In the genomic region with DNA sequence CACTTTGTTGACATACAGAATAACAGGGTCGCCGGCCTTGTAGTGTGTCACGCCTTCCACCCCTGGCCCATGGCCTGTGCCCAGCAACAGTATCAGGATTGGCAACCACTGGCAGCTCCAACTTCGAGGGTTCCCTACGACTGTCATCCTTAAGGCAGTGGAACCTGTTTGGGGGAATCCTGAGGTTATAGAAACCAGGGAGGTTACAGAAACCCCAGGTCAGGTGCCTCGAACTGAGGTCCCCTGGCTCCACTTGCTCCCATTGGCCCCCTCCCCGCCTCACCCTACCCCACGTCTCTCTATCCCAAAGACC, we compare ENCODE assay signal across 7 cellular contexts. TPM values are rescaled to one million over a fixed set of nuclear protein-coding genes. Genes with fewer than 3 reads are reported as not detected.
DNase-seq lines count a peak whose midpoint lies in the region; FAIRE-seq and TF ChIP-seq lines count a peak whose summit lies in the region.

No MANE protein-coding gene starts in this region.

- intact Hi-C loops in adrenal gland (cut with DNase I) (no loop called here), kidney (cut with DNase I) (no loop called here)

- peak overlapping the region; percentile 99 for H3K27ac Mint-ChIP-seq in IgD-negative memory B cell

- no peak for DNase-seq in adrenal gland
- no peak for DNase-seq in kidney
- no peak for DNase-seq in activated CD8-positive, alpha-beta memory T cell treated with anti-CD3 and anti-CD28 coated beads for 24 hours
- DNase-seq in NCI-H526 treated with DMSO at 0.1 percent for 48 hours (lab: John Stamatoyannopoulos, UW) = no peak
- no peak for DNase-seq in NCI-H1436 treated with DMSO at 0.1 percent for 48 hours (lab: John Stamatoyannopoulos, UW)

- WGBS in adrenal gland, 4 donors = 45 to 52% (median 48%) methylated on average over 3 to 8 of the region's 8 CpGs

- no peaks in the 10 kb centered on the region for H3K9me3 Mint-ChIP-seq in IgD-negative memory B cell

- H3K27me3 ChIP-seq in adrenal gland = no peaks in the 10 kb centered on the region
- H3K27me3 ChIP-seq in subcutaneous abdominal adipose tissue (ENCODE audit: control insufficient read depth in 5 of 5, insufficient read depth in 4 of 5, low read length in 5 of 5) = no peaks in the 10 kb centered on the region

- peak overlapping the region; percentile 93 to 97 (median 96) for H3K4me3 Mint-ChIP-seq in IgD-negative memory B cell

- H3K36me3 Mint-ChIP-seq in IgD-negative memory B cell = no peaks in the 10 kb centered on the region

- H3K4me3 ChIP-seq in adrenal gland = peak overlapping the region; percentile 81 to 97 (median 84)
- peak overlapping the region; percentile 74 to 78 for H3K4me3 ChIP-seq in kidney (ENCODE audit: low read length in 2 of 2)
- H3K4me3 ChIP-seq in subcutaneous abdominal adipose tissue (ENCODE audit: low read depth in 1 of 5, low read length in 5 of 5) = peak overlapping the region; percentile 84 to 95 (median 89)

- peaks cover 16 to 30% of the 10 kb centered on the region in 2 donors for H3K4me1 ChIP-seq in adrenal gland (replicated peaks in 1 of 2)
- H3K4me1 ChIP-seq in kidney (ENCODE audit: control insufficient read depth in 1 of 2, insufficient read depth in 1 of 2, low read depth in 1 of 2, low read length in 2 of 2) = peaks cover 11 to 13% of the 10 kb centered on the region in 2 donors
- peaks cover 9 to 29% (median 24%) of the 10 kb centered on the region in 5 donors for H3K4me1 ChIP-seq in subcutaneous abdominal adipose tissue (ENCODE audit: control insufficient read depth in 5 of 5, insufficient read depth in 5 of 5, low read length in 5 of 5)

- peak overlapping the region; percentile 80 to 99 (median 96) for H3K27ac ChIP-seq in adrenal gland
- H3K27ac ChIP-seq in kidney (ENCODE audit: low read depth in 2 of 2, low read length in 2 of 2) = peak overlapping the region; percentile 94 to 99
- H3K27ac ChIP-seq in subcutaneous abdominal adipose tissue (ENCODE audit: low read depth, low read length) = peak overlapping the region; percentile 95

- H3K9me3 ChIP-seq in adrenal gland (replicated peaks in 1 of 3) (no peaks in the 10 kb centered on the region), kidney (ENCODE audit: control insufficient read depth in 1 of 2, low read length in 2 of 2) (no peaks in the 10 kb centered on the region), subcutaneous abdominal adipose tissue (ENCODE audit: control insufficient read depth in 5 of 5, low read length in 5 of 5) (no peaks in the 10 kb centered on the region)

- H3K27me3 Mint-ChIP-seq in IgD-negative memory B cell = no peaks in the 10 kb centered on the region

- H3K36me3 ChIP-seq in adrenal gland (replicated peaks in 1 of 2) (peaks cover 0 to 27% of the 10 kb centered on the region in 2 donors), kidney (ENCODE audit: control insufficient read depth in 1 of 2, insufficient read depth in 2 of 2, low read length in 2 of 2) (peaks cover 10 to 21% of the 10 kb centered on the region in 2 donors), subcutaneous abdominal adipose tissue (ENCODE audit: control insufficient read depth in 5 of 5, insufficient read depth in 5 of 5, low read length in 5 of 5) (peaks cover 5 to 32% (median 21%) of the 10 kb centered on the region in 5 donors)

- no peak for TF ChIP-seq POLR2A in adrenal gland (IDR thresholded peaks at IDR 0.05)

- peaks cover 30 to 32% (median 31%) of the 10 kb centered on the region in 3 donors for H3K4me1 Mint-ChIP-seq in IgD-negative memory B cell

- TF ChIP-seq CTCF in adrenal gland (IDR thresholded peaks at IDR 0.05) (no peak), kidney (IDR thresholded peaks at IDR 0.05; ENCODE audit: borderline replicate concordance, extremely low read depth, insufficient read depth) (no peak)

- no peak for FAIRE-seq in kidney (lab: Jason Lieb, UNC)

- H3K9ac ChIP-seq in kidney (ENCODE audit: low read length in 2 of 2) = peak overlapping the region; percentile 95 to 98
- H3K9ac ChIP-seq in subcutaneous abdominal adipose tissue (ENCODE audit: low read length in 5 of 5) = peak overlapping the region; percentile 84 to 96 (median 95)

RNA-seq across cellular contexts. Expression of a gene that starts 0.4 kb away (rescaled TPM):
- polyA plus RNA-seq in IgD-negative memory B cell (25.1 TPM), adrenal gland (10 to 100 TPM; 43.7 to 67.2 (median 56.1) TPM), kidney (ENCODE audit: insufficient read depth, low read depth, low replicate concordance) (41.1 TPM)
- total RNA-seq in adrenal gland (100 to 1,000 TPM in 2 of 8 donors, 10 to 100 TPM in 6; 75.2 to 123 (median 91.7) TPM), kidney (83.6 TPM)

RNA-seq across cellular contexts. Expression of a gene that starts 6.2 kb away (rescaled TPM):
- 15.8 TPM for polyA plus RNA-seq in IgD-negative memory B cell
- total RNA-seq in adrenal gland = 10 to 100 TPM; 29.7 to 84.9 (median 45.7) TPM
- polyA plus RNA-seq in adrenal gland = 10 to 100 TPM; 19.1 to 43.2 (median 23.8) TPM
- total RNA-seq in kidney = 49.5 TPM
- 22.2 TPM for polyA plus RNA-seq in kidney (ENCODE audit: insufficient read depth, low read depth, low replicate concordance)

RNA-seq across cellular contexts. Expression of a gene that starts 10.7 kb away (rescaled TPM):
- polyA plus RNA-seq in IgD-negative memory B cell (0.84 TPM), adrenal gland (under 1 TPM in 1 of 3 donors, not detected in 2; 0.07 TPM), kidney (ENCODE audit: insufficient read depth, low read depth, low replicate concordance) (not detected)
- total RNA-seq in adrenal gland (under 1 TPM in 1 of 8 donors, not detected in 7; 0.46 TPM), kidney (0.38 TPM)

RNA-seq across cellular contexts. Expression of a gene that starts 18.5 kb away (rescaled TPM):
- polyA plus RNA-seq in IgD-negative memory B cell (170 TPM), adrenal gland (100 to 1,000 TPM in 2 of 3 donors, 10 to 100 TPM in 1; 71.1 to 118 (median 104) TPM), kidney (ENCODE audit: insufficient read depth, low read depth, low replicate concordance) (72.2 TPM)
- total RNA-seq in adrenal gland (10 to 100 TPM; 32.9 to 68.6 (median 57.4) TPM), kidney (65.1 TPM)

RNA-seq across cellular contexts. Expression of a gene that starts 21.0 kb away (rescaled TPM):
- 33.5 TPM for polyA plus RNA-seq in IgD-negative memory B cell
- total RNA-seq in adrenal gland = 10 to 100 TPM; 20.3 to 53.7 (median 28.1) TPM
- polyA plus RNA-seq in adrenal gland = 10 to 100 TPM; 32.2 to 40.2 (median 39.4) TPM
- total RNA-seq in kidney = 22.8 TPM
- 55.4 TPM for polyA plus RNA-seq in kidney (ENCODE audit: insufficient read depth, low read depth, low replicate concordance)
